Comparison of ENCODE assay signal across 24 cellular contexts in the genomic region with DNA sequence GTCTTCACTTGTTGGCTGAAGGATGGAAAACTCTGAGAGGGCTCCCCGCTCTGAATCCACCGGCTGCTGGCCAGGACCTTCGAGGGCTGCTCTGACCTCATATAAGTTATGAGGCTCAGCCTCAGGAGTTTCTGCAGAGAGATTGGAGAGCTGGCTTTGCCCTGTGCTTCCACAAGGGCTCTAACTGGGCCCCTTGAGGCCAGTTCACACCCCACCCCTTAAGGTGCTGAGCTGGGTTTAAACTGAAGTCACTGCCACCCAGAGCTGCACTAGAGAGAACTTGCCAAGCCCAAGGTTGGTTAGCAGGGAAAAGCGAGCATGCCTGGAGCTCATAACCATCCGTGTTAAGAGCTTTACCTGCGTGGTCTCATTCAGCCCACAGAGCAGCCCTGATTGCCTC. TPM values are rescaled to one million over a fixed set of nuclear protein-coding genes. Genes with fewer than 3 reads are reported as not detected.
"Had no signal": no experiment of that assay in that cellular context is flagged by ENCODE, and none has a peak within 500 bp of the region (broad histone marks: within the 10 kb centered on the region; RNA-seq: fewer than 3 reads in every experiment).

No MANE protein-coding gene starts in this region.

- FAIRE-seq: kidney, pancreas, small intestine had no signal

- H3K27ac Mint-ChIP-seq: memory B cell, naive B cell, progenitor cell of endocrine pancreas had no signal

- H2AFZ ChIP-seq: hepatocyte had no signal

- H3K27me3 ChIP-seq: hepatocyte, pancreas, upper lobe of left lung, uterus had no signal

- H3K79me2 ChIP-seq: hepatocyte had no signal

- H3K36me3 ChIP-seq: left ventricle myocardium inferior, lower lobe of right lung, pancreas, suprapubic skin, tibial artery, upper lobe of left lung, uterus had no signal

- H3K9me3 Mint-ChIP-seq: memory B cell, naive B cell had no signal

- ATAC-seq: left cardiac atrium, lower lobe of right lung, pancreas, right cardiac atrium had no signal

- H3K4me3 ChIP-seq: coronary artery, hepatocyte, left ventricle myocardium inferior, lower lobe of right lung, pancreas, suprapubic skin, tibial artery, upper lobe of left lung, uterus had no signal

- H3K36me3 Mint-ChIP-seq: memory B cell, naive B cell had no signal

- H3K4me1 ChIP-seq: pancreas had no signal

- H3K4me3 Mint-ChIP-seq: memory B cell had no signal

- H3K4me2 ChIP-seq: hepatocyte had no signal

- H3K9me3 ChIP-seq: left ventricle myocardium inferior, lower lobe of right lung, pancreas, suprapubic skin, tibial artery, upper lobe of left lung, uterus had no signal

- H3K27ac ChIP-seq: coronary artery, hepatocyte, left ventricle myocardium inferior, lower lobe of right lung, pancreas, suprapubic skin, tibial artery, upper lobe of left lung, uterus had no signal

- DNase-seq: effector CD4-positive, alpha-beta T cell; foreskin melanocyte; head of caudate nucleus; kidney; left cardiac atrium; left ventricle myocardium inferior; lower lobe of right lung; naive B cell; small intestine; stimulated activated CD4-positive, alpha-beta T cell treated with anti-CD3 and anti-CD28 coated beads, Interleukin-2, amount 100 ng/mL, for 48 hours; stimulated activated naive CD4-positive, alpha-beta T cell treated with Interleukin-2 at 50 U/mL for 16 hours; tibial artery; upper lobe of left lung; uterus had no signal

RNA-seq across cellular contexts. Expression of a gene that starts 2.8 kb away (rescaled TPM):
- total RNA-seq: dermis microvascular lymphatic vessel endothelial cell, left cardiac atrium, pancreas, right cardiac atrium had no signal
- polyA plus RNA-seq: esophagus, pancreas had no signal

RNA-seq across cellular contexts. Expression of a gene that starts 30.8 kb away (rescaled TPM):
- total RNA-seq: left cardiac atrium, left ventricle myocardium inferior, lower lobe of right lung had no signal

RNA-seq across cellular contexts. Expression of a gene that starts 59.9 kb away (rescaled TPM):
- total RNA-seq: dermis microvascular lymphatic vessel endothelial cell, progenitor cell of endocrine pancreas had no signal
- polyA plus RNA-seq: neural cell had no signal
